In genomic region chr10:89419548-89419947, GRCh38 we compare ENCODE assay signal across 2 cellular contexts.
TF ChIP-seq lines count a peak whose summit lies in the region.

No MANE protein-coding gene starts in this region.

TF ChIP-seq in SK-N-SH, 30 proteins besides CTCF, POLR2A, EP300 and RAD21 (continued from another document):
- no peak for TF ChIP-seq REST (IDR thresholded peaks at IDR 0.05; ENCODE audit: low read depth, low read length)
- no peak for TF ChIP-seq RCOR1 (IDR thresholded peaks at IDR 0.05; ENCODE audit: low read length)
- TF ChIP-seq JUND (IDR thresholded peaks at IDR 0.05) = no peak
- TF ChIP-seq TEAD4 (IDR thresholded peaks at IDR 0.05; ENCODE audit: borderline replicate concordance, insufficient read depth) = no peak

TF ChIP-seq in SK-N-SH treated with all-trans-retinoic acid at 6 μM for 48 hours, 23 proteins besides CTCF, POLR2A, EP300 and RAD21 (continued from another document):
- TF ChIP-seq GLIS3 (CRISPR knock-in tag; IDR thresholded peaks at IDR 0.05) = no peak
TF ChIP-seq in SK-N-SH treated with all-trans-retinoic acid at 6 μM for 48 hours: peak in this region for 0.
